8 cellular contexts compared by ENCODE assay signal in the genomic region with DNA sequence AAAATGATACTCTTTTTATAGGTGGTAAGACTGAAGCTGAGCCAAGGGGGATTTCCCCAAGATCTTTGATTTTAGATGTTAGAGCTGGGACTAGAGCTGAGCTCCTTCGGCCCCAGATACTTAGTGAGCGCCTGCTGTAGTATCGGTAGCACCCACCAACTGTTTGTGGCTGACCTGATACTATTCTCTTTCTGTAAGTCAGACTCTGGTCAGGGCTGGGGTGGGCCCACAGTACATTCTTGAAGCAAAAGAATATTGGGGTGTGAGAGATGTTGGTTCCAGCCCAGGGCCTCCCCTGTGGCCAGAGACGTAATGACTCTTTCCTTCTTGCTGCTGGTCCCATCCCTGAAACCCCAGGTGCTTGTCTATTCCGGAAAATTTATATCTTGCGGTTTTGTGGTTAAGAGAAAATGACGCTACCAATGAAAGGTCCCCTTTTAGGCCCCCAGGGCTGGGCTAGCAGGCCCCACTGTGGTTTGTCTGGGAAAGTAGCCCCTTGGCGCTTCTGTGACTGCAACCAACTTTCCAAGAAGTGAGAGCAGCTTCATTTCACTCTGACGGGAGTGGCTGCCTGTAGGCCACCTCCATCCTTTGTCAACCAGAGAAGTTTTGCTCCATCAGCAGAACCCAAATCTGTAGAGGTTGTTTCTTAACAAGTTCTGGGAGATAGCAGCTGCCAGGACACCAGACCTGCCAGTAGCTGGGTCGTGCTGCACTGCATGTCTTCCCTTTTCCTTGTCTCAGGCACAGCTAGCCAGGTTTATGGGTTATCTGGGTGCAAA.
DNase-seq lines count a peak whose midpoint lies in the region; ATAC-seq and TF ChIP-seq lines count a peak whose summit lies in the region.

No MANE protein-coding gene starts in this region.

- TF ChIP-seq CTCF in GM12872 (IDR thresholded peaks at IDR 0.05; ENCODE audit: insufficient read depth, low read depth, low read length) (peak; percentile 39; the same call in 1 of the 3 replicates), KMS-11 (conservative IDR thresholded peaks at IDR 0.05; ENCODE audit: low read depth, low read length) (0 out of 2 replicates have a peak, but pooled peaks have one; percentile 17)

- no peaks in the 10 kb centered on the region for H3K36me3 ChIP-seq in KMS-11 (ENCODE audit: insufficient read depth)
- no peaks in the 10 kb centered on the region for H3K36me3 ChIP-seq in effector memory CD4-positive, alpha-beta T cell (ENCODE audit: control insufficient read depth, insufficient read depth, low read length)

- ATAC-seq in GM21576 (IDR thresholded peaks at IDR 0.05; ENCODE audit: unreplicated experiment), result peak; percentile 78

- H3K79me2 ChIP-seq in KMS-11 (ENCODE audit: insufficient read depth, low read depth), result no peaks in the 10 kb centered on the region

- intact Hi-C loops in posterior cingulate gyrus (cut with DNase I), result no loop called here

- peaks cover 91% of the 10 kb centered on the region for H3K27me3 ChIP-seq in KMS-11 (ENCODE audit: insufficient read depth, low read depth)
- H3K27me3 ChIP-seq in effector memory CD4-positive, alpha-beta T cell (replicated peaks; ENCODE audit: control insufficient read depth, insufficient read depth, low read length, poor library complexity, severe bottlenecking), result no peaks in the 10 kb centered on the region

- DNase-seq in activated T-cell treated with anti-CD3 and anti-CD28 coated beads for 48 hours (ENCODE audit: low read depth) (peak; percentile 75), posterior cingulate gyrus (no peak), pons (ENCODE audit: low spot score) (no peak)
- DNase-seq in stimulated activated CD4-positive, alpha-beta T cell treated with anti-CD3 and anti-CD28 coated beads, Interleukin-1b, Interleukin-23, amount 100 ng/mL, for 48 hours, result peak; percentile 91
- no peak for DNase-seq in effector memory CD4-positive, alpha-beta T cell

- H3K9me3 ChIP-seq in effector memory CD4-positive, alpha-beta T cell (ENCODE audit: control insufficient read depth, low read length), result no peaks in the 10 kb centered on the region

- H3K4me2 ChIP-seq in KMS-11, result peak overlapping the region; percentile 77

- H4K20me1 ChIP-seq in KMS-11 (ENCODE audit: insufficient read depth), result 0 out of 2 replicates have a peak, but pooled peaks cover 6% of the 10 kb centered on the region

- no peak overlapping the region for H3K27ac ChIP-seq in KMS-11
- H3K27ac ChIP-seq in effector memory CD4-positive, alpha-beta T cell (ENCODE audit: insufficient read depth, low read length, poor library complexity, severe bottlenecking), result no peak overlapping the region

- no peak overlapping the region for H3K9ac ChIP-seq in KMS-11

- H3K4me3 ChIP-seq in KMS-11 (IDR thresholded peaks at IDR 0.05; ENCODE audit: insufficient read depth, low read depth, low read length), result no peak overlapping the region
- no peak overlapping the region for H3K4me3 ChIP-seq in effector memory CD4-positive, alpha-beta T cell (ENCODE audit: insufficient read depth, low read depth, low read length, poor library complexity, severe bottlenecking)

- H3K4me1 ChIP-seq in KMS-11 (ENCODE audit: low read depth, poor library complexity, severe bottlenecking), result peaks cover 44% of the 10 kb centered on the region
- H3K4me1 ChIP-seq in effector memory CD4-positive, alpha-beta T cell (ENCODE audit: control insufficient read depth, insufficient read depth, low read length, poor library complexity, severe bottlenecking), result peaks cover 13% of the 10 kb centered on the region

- H2AFZ ChIP-seq in KMS-11 (ENCODE audit: low read depth), result no peak overlapping the region

Comparison
In these comparisons a context has a peak if more than half of its experiments do, and no peak if none do; other contexts are left out.
1. DNase-seq: peak in activated T-cell treated with anti-CD3 and anti-CD28 coated beads for 48 hours (single experiment) and stimulated activated CD4-positive, alpha-beta T cell treated with anti-CD3 and anti-CD28 coated beads, Interleukin-1b, Interleukin-23, amount 100 ng/mL, for 48 hours (single experiment); none in posterior cingulate gyrus (0 of 10), effector memory CD4-positive, alpha-beta T cell (0 of 3) and pons (single experiment).